ENCODE assay signal across 29 cellular contexts in genomic region chr3:153856932-153857331, GRCh38.
DNase-seq lines count a peak whose midpoint lies in the region; ATAC-seq, FAIRE-seq and TF ChIP-seq lines count a peak whose summit lies in the region.
"Had no signal": no experiment of that assay in that cellular context is flagged by ENCODE, and none has a peak within 500 bp of the region (broad histone marks: within the 10 kb centered on the region; RNA-seq: fewer than 3 reads in every experiment).

No MANE protein-coding gene starts in this region.

- no peak for TF ChIP-seq CTCF in Loucy (conservative IDR thresholded peaks at IDR 0.05; ENCODE audit: low read length)
- no peak for TF ChIP-seq CTCF in activated CD8-positive, alpha-beta T cell treated with anti-CD3 and anti-CD28 coated beads for 36 hours (IDR thresholded peaks at IDR 0.05)
- no peak for TF ChIP-seq CTCF in GM10248 (IDR thresholded peaks at IDR 0.05; ENCODE audit: control extremely low read depth, extremely low read depth, low read depth, missing control alignments)

- no peaks in the 10 kb centered on the region for H3K36me3 Mint-ChIP-seq in activated CD8-positive, alpha-beta T cell treated with anti-CD3 and anti-CD28 coated beads for 36 hours (ENCODE audit: low read depth)
- H3K36me3 Mint-ChIP-seq: CD4-positive, CD25-positive, alpha-beta regulatory T cell; immature natural killer cell; natural killer cell had no signal

- no peaks in the 10 kb centered on the region for H3K9me2 ChIP-seq in Loucy (replicated peaks; ENCODE audit: low read depth, low read length)

- peaks cover 5% of the 10 kb centered on the region for H3K27me3 Mint-ChIP-seq in activated CD8-positive, alpha-beta T cell treated with anti-CD3 and anti-CD28 coated beads for 36 hours
- H3K27me3 Mint-ChIP-seq: CD4-positive, CD25-positive, alpha-beta regulatory T cell had no signal

- peaks cover 4% of the 10 kb centered on the region for H3K4me1 ChIP-seq in Loucy (ENCODE audit: insufficient read depth, low read length, poor library complexity, severe bottlenecking)
- H3K4me1 ChIP-seq: right atrium auricular region, thyroid gland had no signal

- no peaks in the 10 kb centered on the region for H3K9me3 ChIP-seq in Loucy (ENCODE audit: insufficient read depth, low read depth, low read length)
- H3K9me3 ChIP-seq: ovary, right atrium auricular region, thyroid gland had no signal

- peak; percentile 20 for DNase-seq in astrocyte of the hippocampus (ENCODE audit: low read depth, low spot score)
- peak; percentile 2 for DNase-seq in glomerular visceral epithelial cell (ENCODE audit: extremely low spot score)
- DNase-seq in urothelium cell line (ENCODE audit: low spot score), result peak; percentile 30
- no peak for DNase-seq in activated CD8-positive, alpha-beta T cell treated with anti-CD3 and anti-CD28 coated beads for 36 hours
- DNase-seq in DMS79 treated with DMSO at 0.1 percent for 48 hours (lab: John Stamatoyannopoulos, UW), result no peak
- DNase-seq in GM10248 (ENCODE audit: extremely low spot score), result no peak
- DNase-seq: activated CD4-positive, alpha-beta T cell treated with anti-CD3 and anti-CD28 coated beads for 36 hours; activated naive CD4-positive, alpha-beta T cell treated with anti-CD3 and anti-CD28 coated beads for 36 hours; activated T-cell treated with anti-CD3 and anti-CD28 coated beads, Interleukin-2, amount 50 U/mL, for 72 hours; CD4-positive, CD25-positive, alpha-beta regulatory T cell; cortex of kidney; DMS 273 treated with DMSO at 0.1 percent for 48 hours; HFFc6; immature natural killer cell; left ventricle myocardium superior; midbrain; natural killer cell; NCI-H1436; NCI-H510A; NK-92 treated with Interleukin-12 subunit alpha and Interleukin-12 subunit beta, amount 100 ng/mL, for 24 hours; ovary; stimulated activated CD4-positive, alpha-beta T cell treated with anti-CD3 and anti-CD28 coated beads, Interleukin-12 subunit alpha, Interleukin-12 subunit beta, amount 100 ng/mL, for 4 hours; stimulated activated naive CD8-positive, alpha-beta T cell treated with anti-CD3 and anti-CD28 coated beads, Interleukin-15, Interleukin-2, amounts not matched to agents 100 U/mL and 50 U/mL, for 24 hours; thyroid gland had no signal

- H2AFZ ChIP-seq in Loucy (ENCODE audit: low read length), result peak overlapping the region; percentile 36; the same call in 1 of the 2 replicates

- H3K4me3 ChIP-seq in Loucy (ENCODE audit: low read length, poor library complexity, severe bottlenecking), result no peak overlapping the region
- H3K4me3 ChIP-seq: ovary, right atrium auricular region, thyroid gland had no signal

- H3K4me2 ChIP-seq in Loucy (ENCODE audit: low read depth, low read length, poor library complexity, severe bottlenecking), result no peak overlapping the region

- H3F3A ChIP-seq in Loucy (ENCODE audit: low read depth), result no peaks in the 10 kb centered on the region

- no peaks in the 10 kb centered on the region for H3K4me1 Mint-ChIP-seq in activated CD8-positive, alpha-beta T cell treated with anti-CD3 and anti-CD28 coated beads for 36 hours (ENCODE audit: low read depth)
- H3K4me1 Mint-ChIP-seq: activated CD4-positive, alpha-beta T cell treated with anti-CD3 and anti-CD28 coated beads for 36 hours; CD4-positive, CD25-positive, alpha-beta regulatory T cell; immature natural killer cell; natural killer cell had no signal

- H3K79me2 ChIP-seq in Loucy (ENCODE audit: insufficient read depth, low read length), result no peaks in the 10 kb centered on the region

- POLR2A ChIA-PET in activated CD8-positive, alpha-beta T cell treated with anti-CD3 and anti-CD28 coated beads for 36 hours (lab: Charles Lee), result interaction anchor here (1.1 kb wide), 1 partner anchor 17 kb away, joined by 3 read pairs; no protein-coding TSS in a partner anchor
- POLR2A ChIA-PET in GM10248 (lab: Yijun Ruan, JAX), result no interaction called here

- no peak overlapping the region for H3K27ac Mint-ChIP-seq in activated CD8-positive, alpha-beta T cell treated with anti-CD3 and anti-CD28 coated beads for 36 hours
- H3K27ac Mint-ChIP-seq: activated CD4-positive, alpha-beta T cell treated with anti-CD3 and anti-CD28 coated beads for 36 hours; activated naive CD4-positive, alpha-beta T cell treated with anti-CD3 and anti-CD28 coated beads for 36 hours; activated T-cell treated with anti-CD3 and anti-CD28 coated beads, Interleukin-2, amount 50 U/mL, for 72 hours; CD4-positive, CD25-positive, alpha-beta regulatory T cell; HFFc6; immature natural killer cell; natural killer cell had no signal

- no peaks in the 10 kb centered on the region for H4K20me1 ChIP-seq in Loucy (ENCODE audit: insufficient read depth, low read length, poor library complexity, severe bottlenecking)

- ATAC-seq in activated CD8-positive, alpha-beta T cell treated with anti-CD3 and anti-CD28 coated beads for 36 hours, result no peak
- ATAC-seq: activated CD4-positive, alpha-beta T cell treated with anti-CD3 and anti-CD28 coated beads for 36 hours; activated T-cell treated with anti-CD3 and anti-CD28 coated beads, Interleukin-2, amount 50 U/mL, for 72 hours; left ventricle myocardium superior; natural killer cell; Panc1; stimulated activated naive CD8-positive, alpha-beta T cell treated with anti-CD3 and anti-CD28 coated beads, Interleukin-15, Interleukin-2, amounts not matched to agents 100 U/mL and 50 U/mL, for 24 hours had no signal

- CTCF ChIA-PET in activated CD8-positive, alpha-beta T cell treated with anti-CD3 and anti-CD28 coated beads for 36 hours (lab: Charles Lee), result interaction anchor here (0.7 kb wide), 1 partner anchor 9 kb away, joined by 3 read pairs; no protein-coding TSS in a partner anchor
- CTCF ChIA-PET in GM10248 (lab: Yijun Ruan, JAX), result interaction anchor here (1.2 kb wide), 1 partner anchor 8 kb away, joined by 3 read pairs; no protein-coding TSS in a partner anchor

- H3K27me3 ChIP-seq in Loucy (ENCODE audit: insufficient read depth, low read length, poor library complexity, severe bottlenecking), result no peaks in the 10 kb centered on the region
- H3K27me3 ChIP-seq: ovary, right atrium auricular region, thyroid gland had no signal

- no peak overlapping the region for H3K9ac ChIP-seq in Loucy (ENCODE audit: low read depth, low read length, poor library complexity, severe bottlenecking)

- no peaks in the 10 kb centered on the region for H3K9me3 Mint-ChIP-seq in activated CD8-positive, alpha-beta T cell treated with anti-CD3 and anti-CD28 coated beads for 36 hours
- H3K9me3 Mint-ChIP-seq: activated naive CD4-positive, alpha-beta T cell treated with anti-CD3 and anti-CD28 coated beads for 36 hours; activated T-cell treated with anti-CD3 and anti-CD28 coated beads, Interleukin-2, amount 50 U/mL, for 72 hours; CD4-positive, CD25-positive, alpha-beta regulatory T cell; immature natural killer cell; natural killer cell had no signal

- H3K36me3 ChIP-seq in Loucy (ENCODE audit: insufficient read depth, low read length), result no peaks in the 10 kb centered on the region
- H3K36me3 ChIP-seq: ovary, right atrium auricular region, thyroid gland had no signal

- no peak for FAIRE-seq in urothelium cell line (lab: Jason Lieb, UNC)
- FAIRE-seq: endometrium, TTC549 had no signal

- intact Hi-C loops in activated CD8-positive, alpha-beta T cell treated with anti-CD3 and anti-CD28 coated beads for 36 hours (cut with micrococcal nuclease), result no loop called here

- no peak overlapping the region for H3K4me3 Mint-ChIP-seq in activated CD8-positive, alpha-beta T cell treated with anti-CD3 and anti-CD28 coated beads for 36 hours
- H3K4me3 Mint-ChIP-seq: activated CD4-positive, alpha-beta T cell treated with anti-CD3 and anti-CD28 coated beads for 36 hours; activated naive CD4-positive, alpha-beta T cell treated with anti-CD3 and anti-CD28 coated beads for 36 hours; activated T-cell treated with anti-CD3 and anti-CD28 coated beads, Interleukin-2, amount 50 U/mL, for 72 hours; CD4-positive, CD25-positive, alpha-beta regulatory T cell; HFFc6; immature natural killer cell; natural killer cell had no signal

Comparison
In these comparisons a context has a peak if more than half of its experiments do, and no peak if none do; other contexts are left out.
1. DNase-seq: peak in astrocyte of the hippocampus (single experiment), glomerular visceral epithelial cell (single experiment) and urothelium cell line (single experiment); none in activated CD8-positive, alpha-beta T cell treated with anti-CD3 and anti-CD28 coated beads for 36 hours (single experiment), DMS79 treated with DMSO at 0.1 percent for 48 hours (single experiment) and GM10248 (single experiment).